8 cellular contexts compared by ENCODE assay signal in genomic region chr4:39976141-39976944, GRCh38.
DNase-seq lines count a peak whose midpoint lies in the region; ATAC-seq lines count a peak whose summit lies in the region.

No MANE protein-coding gene starts in this region.

- DNase-seq in DMS153 (lab: John Stamatoyannopoulos, UW) (peak; percentile 23), DMS153 treated with DMSO at 0.1 percent for 48 hours (lab: John Stamatoyannopoulos, UW; ENCODE audit: unreplicated experiment) (no peak), NCI-H446 treated with DMSO at 0.1 percent for 48 hours (lab: John Stamatoyannopoulos, UW) (peak; percentile 29), kidney glomerular epithelial cell (lab: John Stamatoyannopoulos, UW) (peak; percentile 86)
- DNase-seq in activated CD4-positive, alpha-beta T cell treated with anti-CD3 and anti-CD28 coated beads for 4 hours = peak; percentile 60 to 65
- peak; percentile 74 for DNase-seq in stimulated activated CD4-positive, alpha-beta T cell treated with anti-CD3 and anti-CD28 coated beads, Interleukin-15, amount 100 ng/mL, for 24 hours

- peak; percentile 32 for ATAC-seq in HG03280 (IDR thresholded peaks at IDR 0.05; ENCODE audit: unreplicated experiment)

- H3K27ac ChIP-seq in cingulate gyrus (ENCODE audit: low read depth, low read length) = peak overlapping the region; percentile 85
